Comparison of ENCODE assay signal across 1 cellular context in the genomic region with DNA sequence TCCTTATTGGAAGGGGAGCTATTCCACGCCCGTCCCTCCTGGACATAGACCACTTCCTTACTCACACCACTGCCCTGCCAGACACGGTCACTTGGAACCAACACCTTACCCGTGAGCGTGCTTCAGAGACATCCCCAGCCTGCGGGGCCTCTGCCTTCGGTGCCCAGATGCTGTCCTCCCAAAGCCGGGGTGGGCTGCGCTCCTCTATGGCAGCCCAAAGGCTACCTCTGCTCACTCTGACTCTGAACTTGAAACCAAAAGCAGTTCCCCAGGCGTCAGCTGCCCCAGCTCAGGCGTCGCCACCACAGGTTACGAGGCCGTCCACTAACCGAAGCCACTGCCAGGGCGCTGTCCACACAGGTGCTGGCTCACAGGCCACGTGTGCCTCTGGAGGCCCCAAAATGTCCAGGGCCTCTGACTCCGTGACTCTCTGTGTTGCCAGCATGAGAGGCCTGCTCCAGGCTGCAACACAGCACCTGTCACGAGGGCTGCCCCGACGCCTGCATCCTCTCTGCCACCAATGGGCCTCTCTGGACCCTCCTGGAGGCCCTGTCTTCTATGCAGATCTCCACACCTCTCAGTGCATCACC.
A peak's percentile ranks its signal among the peaks of the same experiment; 100 is the strongest.
TF ChIP-seq lines count a peak whose summit lies in the region.

No MANE protein-coding gene starts in this region.

TF ChIP-seq in K562, 482 proteins besides CTCF, POLR2A, EP300 and RAD21:
- TF ChIP-seq RBM15 (IDR thresholded peaks at IDR 0.05; ENCODE audit: insufficient read depth, low read length): no peak
- TF ChIP-seq POLR2G (IDR thresholded peaks at IDR 0.05; ENCODE audit: low read depth, low read length): 0 out of 2 replicates have a peak, but pooled peaks have one; percentile 19
